In the genomic region with DNA sequence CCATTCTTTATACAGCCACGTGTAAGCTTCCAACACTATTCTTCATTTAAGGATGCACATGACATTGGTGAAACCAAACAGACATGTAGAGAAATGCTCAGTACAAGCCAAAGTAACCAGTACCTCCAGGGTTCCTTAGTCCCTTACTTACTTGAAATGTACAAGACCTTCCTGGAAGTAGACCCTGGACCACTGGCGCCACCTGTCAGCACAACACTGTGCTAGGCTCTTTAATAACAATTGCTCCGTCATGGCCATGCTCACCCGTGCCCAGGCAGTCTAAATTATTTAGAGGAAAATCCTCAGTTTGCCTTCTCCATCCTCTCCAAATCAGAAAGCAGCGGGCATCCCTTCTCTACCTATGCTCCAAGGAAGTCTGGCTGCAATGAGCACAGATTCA, we compare ENCODE assay signal across 19 cellular contexts. TPM values are rescaled to one million over a fixed set of nuclear protein-coding genes. Genes with fewer than 3 reads are reported as not detected.
DNase-seq lines count a peak whose midpoint lies in the region; ATAC-seq and TF ChIP-seq lines count a peak whose summit lies in the region.
"Had no signal": no experiment of that assay in that cellular context is flagged by ENCODE, and none has a peak within 500 bp of the region (broad histone marks: within the 10 kb centered on the region; RNA-seq: fewer than 3 reads in every experiment).

No MANE protein-coding gene starts in this region.

- no peaks in the 10 kb centered on the region for H4K20me1 ChIP-seq in DOHH2 (ENCODE audit: control insufficient read depth, insufficient read depth, low read depth, low read length)

- H3K4me3 Mint-ChIP-seq in immature natural killer cell: no peak overlapping the region

- H3K27me3 ChIP-seq in DOHH2 (ENCODE audit: control insufficient read depth, low read length) (no peaks in the 10 kb centered on the region), breast epithelium (no peaks in the 10 kb centered on the region)
- H3K27me3 ChIP-seq: suprapubic skin had no signal

- H3K27ac Mint-ChIP-seq in activated naive CD4-positive, alpha-beta T cell treated with anti-CD3 and anti-CD28 coated beads, Interleukin-2, amount 50 U/mL, for 72 hours: peak overlapping the region; percentile 58 to 62
- H3K27ac Mint-ChIP-seq in immature natural killer cell: no peak overlapping the region

- H3K27me3 Mint-ChIP-seq in immature natural killer cell (ENCODE audit: low read depth in 3 of 3): no peaks in the 10 kb centered on the region

- TF ChIP-seq POLR2A in NB4 (IDR thresholded peaks at IDR 0.05; ENCODE audit: extremely low read depth, insufficient read length) (no peak), breast epithelium (IDR thresholded peaks at IDR 0.05) (no peak)

- intact Hi-C loops in sciatic nerve (cut with DNase I) (no loop called here), breast epithelium (cut with DNase I; ENCODE audit: low total_unique reads) (no loop called here)

- H3K4me3 ChIP-seq in DOHH2 (ENCODE audit: low read length): no peak overlapping the region
- H3K4me3 ChIP-seq in NB4 (ENCODE audit: low read depth, low read length): no peak overlapping the region
- no peak overlapping the region for H3K4me3 ChIP-seq in breast epithelium
- H3K4me3 ChIP-seq: GM23248, left ventricle myocardium inferior, suprapubic skin had no signal

- no peaks in the 10 kb centered on the region for H3K9me2 ChIP-seq in DOHH2 (replicated peaks; ENCODE audit: control insufficient read depth, low read length)

- H3K79me2 ChIP-seq in DOHH2 (ENCODE audit: control insufficient read depth, low read length): no peaks in the 10 kb centered on the region

- H3K27ac ChIP-seq in DOHH2 (ENCODE audit: low read depth, low read length) (no peak overlapping the region), breast epithelium (no peak overlapping the region)
- H3K27ac ChIP-seq: GM23248, left ventricle myocardium inferior, suprapubic skin, VCaP had no signal

- peak; percentile 44 for DNase-seq in NB4 (ENCODE audit: low read depth)
- peak in 1 of 2 donors; percentile 10 for DNase-seq in activated naive CD4-positive, alpha-beta T cell treated with anti-CD3 and anti-CD28 coated beads, Interleukin-2, amount 50 U/mL, for 72 hours (ENCODE audit: low spot score in 2 of 2)
- DNase-seq in stimulated activated CD4-positive, alpha-beta T cell treated with anti-CD3 and anti-CD28 coated beads, Interleukin-12 subunit alpha, Interleukin-12 subunit beta, amount 100 ng/mL, for 48 hours (ENCODE audit: low read depth in 2 of 3, low spot score in 1 of 3): peak in 2 of 3 donors; percentile 7 to 9
- DNase-seq in sciatic nerve (ENCODE audit: low spot score): no peak
- DNase-seq in immature natural killer cell: no peak
- DNase-seq in breast epithelium (ENCODE audit: low spot score in 2 of 2): no peak
- DNase-seq: AML-193, amniotic stem cell, foreskin fibroblast, GM23248, left ventricle myocardium inferior, NCI-H1930, NCI-H524 treated with DMSO at 0.1 percent for 48 hours, posterior cingulate gyrus, RPMI8226 had no signal

- peak; percentile 31 to 64 for ATAC-seq in activated naive CD4-positive, alpha-beta T cell treated with anti-CD3 and anti-CD28 coated beads, Interleukin-2, amount 50 U/mL, for 72 hours
- no peak for ATAC-seq in sciatic nerve
- ATAC-seq in GM21515 (IDR thresholded peaks at IDR 0.05; ENCODE audit: unreplicated experiment): no peak

- H3K9me3 ChIP-seq in DOHH2 (ENCODE audit: control insufficient read depth, insufficient read depth, low read length) (no peaks in the 10 kb centered on the region), breast epithelium (no peaks in the 10 kb centered on the region)
- H3K9me3 ChIP-seq: left ventricle myocardium inferior, suprapubic skin had no signal

- H3K36me3 ChIP-seq in DOHH2 (ENCODE audit: control insufficient read depth, low read length): no peaks in the 10 kb centered on the region
- H3K36me3 ChIP-seq in breast epithelium: no peaks in the 10 kb centered on the region
- H3K36me3 ChIP-seq: left ventricle myocardium inferior, suprapubic skin had no signal

- peaks cover 10 to 14% of the 10 kb centered on the region in 2 donors for H3K4me1 Mint-ChIP-seq in immature natural killer cell

- TF ChIP-seq CTCF in DOHH2 (IDR thresholded peaks at IDR 0.05; ENCODE audit: low read depth, low read length, poor library complexity, severe bottlenecking): peak; percentile 19
- TF ChIP-seq CTCF in NB4 (IDR thresholded peaks at IDR 0.05; ENCODE audit: low read depth, low read length): peak; percentile 31
- TF ChIP-seq CTCF in breast epithelium (IDR thresholded peaks at IDR 0.05): no peak

- H3F3A ChIP-seq in DOHH2 (ENCODE audit: control insufficient read depth, insufficient read depth): no peaks in the 10 kb centered on the region

- no peak overlapping the region for H3K4me2 ChIP-seq in DOHH2 (ENCODE audit: low read length)

- no peaks in the 10 kb centered on the region for H3K4me1 ChIP-seq in DOHH2 (ENCODE audit: control insufficient read depth, low read length)
- H3K4me1 ChIP-seq in breast epithelium: no peaks in the 10 kb centered on the region
- H3K4me1 ChIP-seq: suprapubic skin had no signal

- peaks cover 6 to 9% of the 10 kb centered on the region in 2 donors for H3K36me3 Mint-ChIP-seq in activated naive CD4-positive, alpha-beta T cell treated with anti-CD3 and anti-CD28 coated beads, Interleukin-2, amount 50 U/mL, for 72 hours
- peaks cover 0 to 11% (median 4%) of the 10 kb centered on the region in 3 donors for H3K36me3 Mint-ChIP-seq in immature natural killer cell

- no peaks in the 10 kb centered on the region for H3K9me3 Mint-ChIP-seq in activated naive CD4-positive, alpha-beta T cell treated with anti-CD3 and anti-CD28 coated beads, Interleukin-2, amount 50 U/mL, for 72 hours
- H3K9me3 Mint-ChIP-seq in immature natural killer cell: peaks cover 0 to 5% (median under 1%) of the 10 kb centered on the region in 6 donors

RNA-seq across cellular contexts. Expression of a gene that starts 52.7 kb away (rescaled TPM):
- total RNA-seq in activated naive CD4-positive, alpha-beta T cell treated with anti-CD3 and anti-CD28 coated beads, Interleukin-2, amount 50 U/mL, for 72 hours: 10 to 100 TPM; 15.6 to 17.3 TPM
- total RNA-seq in sciatic nerve (21.4 TPM), breast epithelium (10 to 100 TPM; 34.6 to 74.8 (median 45.9) TPM)
- polyA plus RNA-seq in immature natural killer cell: 1 to 10 TPM in 2 of 3 donors, under 1 TPM in 1; 0.99 to 2.7 (median 2.1) TPM

Comparison
In these comparisons a context has a peak if more than half of its experiments do, and no peak if none do; other contexts are left out.
1. CTCF ChIP-seq: peak in DOHH2 (single experiment) and NB4 (single experiment); none in breast epithelium (0 of 3).
2. DNase-seq: peak in NB4 (single experiment) and stimulated activated CD4-positive, alpha-beta T cell treated with anti-CD3 and anti-CD28 coated beads, Interleukin-12 subunit alpha, Interleukin-12 subunit beta, amount 100 ng/mL, for 48 hours (2 of 3); none in sciatic nerve (single experiment), immature natural killer cell (0 of 3) and breast epithelium (0 of 2).
3. ATAC-seq: peak in activated naive CD4-positive, alpha-beta T cell treated with anti-CD3 and anti-CD28 coated beads, Interleukin-2, amount 50 U/mL, for 72 hours (2 of 2); none in sciatic nerve (single experiment) and GM21515 (single experiment).
4. H3K27ac Mint-ChIP-seq: peak in activated naive CD4-positive, alpha-beta T cell treated with anti-CD3 and anti-CD28 coated beads, Interleukin-2, amount 50 U/mL, for 72 hours (2 of 2); none in immature natural killer cell (0 of 6).